13 cellular contexts compared by ENCODE assay signal in genomic region chr11:64764753-64765152, GRCh38. TPM values are rescaled to one million over a fixed set of nuclear protein-coding genes. Genes with fewer than 3 reads are reported as not detected.
DNase-seq lines count a peak whose midpoint lies in the region; ATAC-seq, FAIRE-seq and TF ChIP-seq lines count a peak whose summit lies in the region.
"Had no signal": no experiment of that assay in that cellular context is flagged by ENCODE, and none has a peak within 500 bp of the region (broad histone marks: within the 10 kb centered on the region; RNA-seq: fewer than 3 reads in every experiment).

No MANE protein-coding gene starts in this region.

- H3K27ac Mint-ChIP-seq in activated CD4-positive, alpha-beta T cell treated with anti-CD3 and anti-CD28 coated beads for 36 hours: peak overlapping the region; percentile 81

- H3K4me3 Mint-ChIP-seq in activated CD4-positive, alpha-beta T cell treated with anti-CD3 and anti-CD28 coated beads for 36 hours: peak overlapping the region; percentile 50

- H3K4me3 ChIP-seq in SJSA1 (no peak overlapping the region), endothelial cell of umbilical vein (replicated peaks in 1 of 3; ENCODE audit: insufficient read depth in 1 of 3, low read depth in 1 of 3, low read length in 3 of 3) (no peak overlapping the region), gastrocnemius medialis (no peak overlapping the region)

- H3K27me3 ChIP-seq in SJSA1 (replicated peaks): no peaks in the 10 kb centered on the region
- no peaks in the 10 kb centered on the region for H3K27me3 ChIP-seq in endothelial cell of umbilical vein (ENCODE audit: control insufficient read depth in 2 of 2, insufficient read depth in 2 of 2, low read length in 2 of 2)
- no peaks in the 10 kb centered on the region for H3K27me3 ChIP-seq in gastrocnemius medialis

- no peaks in the 10 kb centered on the region for H3K9me3 Mint-ChIP-seq in activated CD4-positive, alpha-beta T cell treated with anti-CD3 and anti-CD28 coated beads for 36 hours (ENCODE audit: low read depth)

- no peak overlapping the region for H3K4me2 ChIP-seq in endothelial cell of umbilical vein (ENCODE audit: insufficient read depth, low read length)
- H3K4me2 ChIP-seq: KMS-11 had no signal

- peak overlapping the region; percentile 19 for H3K27ac ChIP-seq in SJSA1
- H3K27ac ChIP-seq in endothelial cell of umbilical vein (ENCODE audit: insufficient read depth, low read depth, low read length): no peak overlapping the region
- peak overlapping the region; percentile 91 to 99 (median 94) for H3K27ac ChIP-seq in gastrocnemius medialis

- dilution Hi-C loops in endothelial cell of umbilical vein (cut with MboI; ENCODE audit: extremely low pct_ligation_motif_present, low sequenced_read_pairs): no loop called here

- peaks cover 31% of the 10 kb centered on the region for H3K79me2 ChIP-seq in endothelial cell of umbilical vein (ENCODE audit: control insufficient read depth, insufficient read depth, low read length)

- peaks cover 90% of the 10 kb centered on the region for H3K4me1 Mint-ChIP-seq in activated CD4-positive, alpha-beta T cell treated with anti-CD3 and anti-CD28 coated beads for 36 hours

- H2AFZ ChIP-seq in endothelial cell of umbilical vein (ENCODE audit: low read depth, low read length): no peak overlapping the region

- intact Hi-C loops in activated CD4-positive, alpha-beta T cell treated with anti-CD3 and anti-CD28 coated beads for 36 hours (cut with DNase I, micrococcal nuclease): no loop called here
- intact Hi-C loops in endothelial cell of umbilical vein (cut with micrococcal nuclease): no loop called here
- intact Hi-C loops in gastrocnemius medialis (cut with DNase I; ENCODE audit: low total_unique reads): no loop called here

- TF ChIP-seq POLR2A in endothelial cell of umbilical vein (IDR thresholded peaks at IDR 0.05; ENCODE audit: low read depth, low read length) (no peak), gastrocnemius medialis (IDR thresholded peaks at IDR 0.05) (no peak)

- no peaks in the 10 kb centered on the region for H3K9me1 ChIP-seq in endothelial cell of umbilical vein (replicated peaks; ENCODE audit: control insufficient read depth, extremely low read depth, insufficient read depth, low read length)

- H4K20me1 ChIP-seq in endothelial cell of umbilical vein (replicated peaks; ENCODE audit: control insufficient read depth, extremely low read depth, insufficient read depth, low read length): peaks cover 3% of the 10 kb centered on the region

- H3K36me3 ChIP-seq in SJSA1 (peaks cover 96% of the 10 kb centered on the region), endothelial cell of umbilical vein (ENCODE audit: control insufficient read depth in 2 of 2, extremely low read depth in 1 of 2, insufficient read depth in 2 of 2, low read length in 2 of 2) (peaks cover 49 to 61% of the 10 kb centered on the region in 2 experiments), gastrocnemius medialis (peaks cover 16 to 60% of the 10 kb centered on the region in 2 donors)

- in situ Hi-C loops in gastrocnemius medialis (cut with MboI; ENCODE audit: low sequenced_read_pairs in 4 of 4): no loop called here

- no peak for ATAC-seq in activated CD4-positive, alpha-beta T cell treated with anti-CD3 and anti-CD28 coated beads for 36 hours
- ATAC-seq in gastrocnemius medialis: no peak

- FAIRE-seq in endothelial cell of umbilical vein (lab: Jason Lieb, UNC): no peak

- peaks cover 70% of the 10 kb centered on the region for H3K36me3 Mint-ChIP-seq in activated CD4-positive, alpha-beta T cell treated with anti-CD3 and anti-CD28 coated beads for 36 hours (ENCODE audit: low read depth)

- no peak for DNase-seq in activated CD4-positive, alpha-beta T cell treated with anti-CD3 and anti-CD28 coated beads for 36 hours
- no peak for DNase-seq in activated CD4-positive, alpha-beta T cell treated with anti-CD3 and anti-CD28 coated beads for 48 hours
- DNase-seq in SJSA1 (ENCODE audit: low read depth in 1 of 2, low spot score in 2 of 2): peak in 1 of 2 experiments; percentile 52
- no peak for DNase-seq in endothelial cell of umbilical vein (ENCODE audit: low read depth, low spot score)
- DNase-seq in gastrocnemius medialis: peak in 1 of 2 donors; percentile 14
- no peak for DNase-seq in NCI-H146 (lab: John Stamatoyannopoulos, UW)
- DNase-seq in OCI-M2 (lab: John Stamatoyannopoulos, UW; ENCODE audit: unreplicated experiment): no peak
- DNase-seq in NCI-H2107 (lab: John Stamatoyannopoulos, UW): no peak
- DNase-seq: ACHN, NCI-H446 treated with DMSO at 0.1 percent for 48 hours had no signal

- TF ChIP-seq CTCF in endothelial cell of umbilical vein (IDR thresholded peaks at IDR 0.05; ENCODE audit: extremely low read depth in 1 of 2, insufficient read depth in 1 of 2, low read depth in 1 of 2, low read length in 2 of 2): no peak
- TF ChIP-seq CTCF in gastrocnemius medialis (IDR thresholded peaks at IDR 0.05 in 4 of 5, conservative IDR thresholded peaks at IDR 0.05 in 1 of 5): no peak

- CTCF ChIA-PET in activated CD4-positive, alpha-beta T cell treated with anti-CD3 and anti-CD28 coated beads for 36 hours (lab: Charles Lee): interaction anchor here (0.9 to 6.0 kb wide), 5 partner anchors 11 to 39 kb away, joined by 3 to 38 read pairs (median 3); partner anchors contain the start of gene MAP4K2
- CTCF ChIA-PET in endothelial cell of umbilical vein (lab: Charles Lee): interaction anchor here (1.6 to 2.6 kb wide), 2 partner anchors 8 to 13 kb away, joined by 6 to 12 read pairs; no protein-coding TSS in a partner anchor

- TSS peak; percentile 49 for BruUV-seq in endothelial cell of umbilical vein (replicated peaks; lab: Mats Ljungman, UMichigan)

- H3K9ac ChIP-seq in endothelial cell of umbilical vein (replicated peaks; ENCODE audit: extremely low read depth, insufficient read depth, low read length): no peak overlapping the region
- H3K9ac ChIP-seq: KMS-11 had no signal

- H3K9me3 ChIP-seq in SJSA1 (replicated peaks): no peaks in the 10 kb centered on the region
- H3K9me3 ChIP-seq in endothelial cell of umbilical vein (replicated peaks; ENCODE audit: control insufficient read depth, insufficient read depth, low read length): no peaks in the 10 kb centered on the region
- H3K9me3 ChIP-seq in gastrocnemius medialis: no peaks in the 10 kb centered on the region

- POLR2A ChIA-PET in activated CD4-positive, alpha-beta T cell treated with anti-CD3 and anti-CD28 coated beads for 36 hours (lab: Charles Lee): interaction anchor here (0.7 to 3.1 kb wide), 5 partner anchors 10 to 131 kb away, joined by 3 to 17 read pairs (median 11); partner anchors contain the start of gene SF1
- POLR2A ChIA-PET in endothelial cell of umbilical vein (lab: Charles Lee): interaction anchor here (0.8 kb wide), 1 partner anchor 14 kb away, joined by 3 read pairs; the partner anchor contains the start of gene SF1

- no peaks in the 10 kb centered on the region for H3K27me3 Mint-ChIP-seq in activated CD4-positive, alpha-beta T cell treated with anti-CD3 and anti-CD28 coated beads for 36 hours

- H3K4me1 ChIP-seq in SJSA1 (replicated peaks) (peaks cover 59% of the 10 kb centered on the region), endothelial cell of umbilical vein (ENCODE audit: control insufficient read depth, extremely low read depth, insufficient read depth, low read length) (peaks cover 20% of the 10 kb centered on the region), gastrocnemius medialis (peaks cover 70 to 71% of the 10 kb centered on the region in 2 donors)

RNA-seq across cellular contexts. Expression of gene PYGM, which starts 5.0 kb away (rescaled TPM):
- total RNA-seq in activated CD4-positive, alpha-beta T cell treated with anti-CD3 and anti-CD28 coated beads for 36 hours: 1 to 10 TPM in 1 of 2 experiments, under 1 TPM in 1; 0.87 to 1.5 TPM
- 0.45 TPM in 1 of 2 replicates, not detected in the other for total RNA-seq in SJSA1 (2014; rRNA removed; shearing (Covaris generic))
- total RNA-seq in endothelial cell of umbilical vein (0.39 and 0.62 TPM in 2 replicates), gastrocnemius medialis (1,000 to 10,000 TPM in 3 of 4 donors, 100 to 1,000 TPM in 1; 881 to 2,858 (median 1,836) TPM)
- polyA plus RNA-seq in endothelial cell of umbilical vein: 0.10 and 0.11 TPM in 2 replicates
- polyA plus RNA-seq in endothelial cell of umbilical vein (2011; cell fraction: cytosol; rRNA removed): 0.06 and 0.07 TPM in 2 replicates
- polyA plus RNA-seq in endothelial cell of umbilical vein (2011; cell fraction: nucleus; rRNA removed): 0.83 and 0.91 TPM in 2 replicates
- polyA plus RNA-seq in endothelial cell of umbilical vein (2012): 0.16 and 0.37 TPM in 2 replicates
- 0.41 and 0.47 TPM in 2 replicates for polyA minus RNA-seq in endothelial cell of umbilical vein
- polyA minus RNA-seq in endothelial cell of umbilical vein (2011; cell fraction: cytosol; rRNA and poly(A)+ RNA removed): not detected
- 0.72 and 1.4 TPM in 2 replicates for polyA minus RNA-seq in endothelial cell of umbilical vein (2011; cell fraction: nucleus; rRNA and poly(A)+ RNA removed)
- total RNA-seq: epithelial cell of proximal tubule had no signal

RNA-seq across cellular contexts. Expression of gene SF1, which starts 13.6 kb away (rescaled TPM):
- total RNA-seq in activated CD4-positive, alpha-beta T cell treated with anti-CD3 and anti-CD28 coated beads for 36 hours: 100 to 1,000 TPM; 318 to 362 TPM
- 154 and 170 TPM in 2 replicates for total RNA-seq in SJSA1 (2014; rRNA removed; shearing (Covaris generic))
- total RNA-seq in endothelial cell of umbilical vein (322 and 342 TPM in 2 replicates), gastrocnemius medialis (100 to 1,000 TPM; 171 to 249 (median 193) TPM)
- polyA plus RNA-seq in endothelial cell of umbilical vein: 94.0 and 95.0 TPM in 2 replicates
- 72.5 and 73.7 TPM in 2 replicates for polyA plus RNA-seq in endothelial cell of umbilical vein (2011; cell fraction: cytosol; rRNA removed)
- 271 and 349 TPM in 2 replicates for polyA plus RNA-seq in endothelial cell of umbilical vein (2011; cell fraction: nucleus; rRNA removed)
- 156 and 202 TPM in 2 replicates for polyA plus RNA-seq in endothelial cell of umbilical vein (2012)
- polyA minus RNA-seq in endothelial cell of umbilical vein: 107 and 134 TPM in 2 replicates
- 55.6 TPM for polyA minus RNA-seq in endothelial cell of umbilical vein (2011; cell fraction: cytosol; rRNA and poly(A)+ RNA removed)
- 177 and 197 TPM in 2 replicates for polyA minus RNA-seq in endothelial cell of umbilical vein (2011; cell fraction: nucleus; rRNA and poly(A)+ RNA removed)

RNA-seq across cellular contexts. Expression of gene RASGRP2, which starts 20.8 kb away (rescaled TPM):
- 1 to 10 TPM; 5.6 to 5.9 TPM for total RNA-seq in activated CD4-positive, alpha-beta T cell treated with anti-CD3 and anti-CD28 coated beads for 36 hours
- total RNA-seq in SJSA1 (2014; rRNA removed; shearing (Covaris generic)): 0.08 and 3.1 TPM in 2 replicates
- total RNA-seq in endothelial cell of umbilical vein: 1.1 and 2.3 TPM in 2 replicates
- polyA plus RNA-seq in endothelial cell of umbilical vein: 1.2 and 2.1 TPM in 2 replicates
- 0.79 and 0.80 TPM in 2 replicates for polyA plus RNA-seq in endothelial cell of umbilical vein (2011; cell fraction: cytosol; rRNA removed)
- 4.5 and 7.5 TPM in 2 replicates for polyA plus RNA-seq in endothelial cell of umbilical vein (2011; cell fraction: nucleus; rRNA removed)
- polyA plus RNA-seq in endothelial cell of umbilical vein (2012): 0.44 and 2.1 TPM in 2 replicates
- polyA minus RNA-seq in endothelial cell of umbilical vein: 2.1 and 2.8 TPM in 2 replicates
- not detected for polyA minus RNA-seq in endothelial cell of umbilical vein (2011; cell fraction: cytosol; rRNA and poly(A)+ RNA removed)
- 1.2 and 1.3 TPM in 2 replicates for polyA minus RNA-seq in endothelial cell of umbilical vein (2011; cell fraction: nucleus; rRNA and poly(A)+ RNA removed)
- total RNA-seq in gastrocnemius medialis: 10 to 100 TPM in 1 of 4 donors, 1 to 10 TPM in 3; 2.9 to 10.9 (median 7.1) TPM
- total RNA-seq: epithelial cell of proximal tubule had no signal

RNA-seq across cellular contexts. Expression of gene MAP4K2, which starts 38.3 kb away (rescaled TPM):
- total RNA-seq in activated CD4-positive, alpha-beta T cell treated with anti-CD3 and anti-CD28 coated beads for 36 hours: 10 to 100 TPM; 54.0 to 57.3 TPM
- 19.2 and 22.9 TPM in 2 replicates for total RNA-seq in SJSA1 (2014; rRNA removed; shearing (Covaris generic))
- 43.3 and 48.5 TPM in 2 replicates for total RNA-seq in endothelial cell of umbilical vein
- 44.0 and 51.6 TPM in 2 replicates for polyA plus RNA-seq in endothelial cell of umbilical vein
- 45.1 and 45.7 TPM in 2 replicates for polyA plus RNA-seq in endothelial cell of umbilical vein (2011; cell fraction: cytosol; rRNA removed)
- 109 and 123 TPM in 2 replicates for polyA plus RNA-seq in endothelial cell of umbilical vein (2011; cell fraction: nucleus; rRNA removed)
- 38.6 and 49.2 TPM in 2 replicates for polyA plus RNA-seq in endothelial cell of umbilical vein (2012)
- 46.8 and 52.0 TPM in 2 replicates for polyA minus RNA-seq in endothelial cell of umbilical vein
- 18.9 TPM for polyA minus RNA-seq in endothelial cell of umbilical vein (2011; cell fraction: cytosol; rRNA and poly(A)+ RNA removed)
- 23.0 and 36.3 TPM in 2 replicates for polyA minus RNA-seq in endothelial cell of umbilical vein (2011; cell fraction: nucleus; rRNA and poly(A)+ RNA removed)
- total RNA-seq in gastrocnemius medialis: 10 to 100 TPM in 1 of 4 donors, 1 to 10 TPM in 3; 4.3 to 14.8 (median 6.2) TPM

RNA-seq across cellular contexts. Expression of gene NRXN2, which starts 41.8 kb away (rescaled TPM):
- under 1 TPM; 0.18 to 0.39 TPM for total RNA-seq in activated CD4-positive, alpha-beta T cell treated with anti-CD3 and anti-CD28 coated beads for 36 hours
- not detected in 2 replicates for total RNA-seq in SJSA1 (2014; rRNA removed; shearing (Covaris generic))
- total RNA-seq in endothelial cell of umbilical vein (not detected in 2 replicates), gastrocnemius medialis (1 to 10 TPM in 2 of 4 donors, under 1 TPM in 2; 0.15 to 6.2 (median 1.8) TPM)
- not detected in 2 replicates for polyA plus RNA-seq in endothelial cell of umbilical vein
- polyA plus RNA-seq in endothelial cell of umbilical vein (2011; cell fraction: cytosol; rRNA removed): not detected in 2 replicates
- not detected in 2 replicates for polyA plus RNA-seq in endothelial cell of umbilical vein (2011; cell fraction: nucleus; rRNA removed)
- polyA plus RNA-seq in endothelial cell of umbilical vein (2012): not detected in 2 replicates
- not detected in 2 replicates for polyA minus RNA-seq in endothelial cell of umbilical vein
- not detected for polyA minus RNA-seq in endothelial cell of umbilical vein (2011; cell fraction: cytosol; rRNA and poly(A)+ RNA removed)
- not detected in 2 replicates for polyA minus RNA-seq in endothelial cell of umbilical vein (2011; cell fraction: nucleus; rRNA and poly(A)+ RNA removed)
- total RNA-seq: epithelial cell of proximal tubule, kidney epithelial cell had no signal

Comparison
In these comparisons a context has a peak if more than half of its experiments do, and no peak if none do; other contexts are left out.
1. RNA of gene PYGM, which starts 5.0 kb away (total RNA-seq): 881 to 2,858 TPM in gastrocnemius medialis; 0.87 to 1.5 TPM in activated CD4-positive, alpha-beta T cell treated with anti-CD3 and anti-CD28 coated beads for 36 hours, 0.39 to 0.62 TPM in endothelial cell of umbilical vein and 0.45 TPM in SJSA1; every median in the first group is over 100 times any median in the second.